In the genomic region with DNA sequence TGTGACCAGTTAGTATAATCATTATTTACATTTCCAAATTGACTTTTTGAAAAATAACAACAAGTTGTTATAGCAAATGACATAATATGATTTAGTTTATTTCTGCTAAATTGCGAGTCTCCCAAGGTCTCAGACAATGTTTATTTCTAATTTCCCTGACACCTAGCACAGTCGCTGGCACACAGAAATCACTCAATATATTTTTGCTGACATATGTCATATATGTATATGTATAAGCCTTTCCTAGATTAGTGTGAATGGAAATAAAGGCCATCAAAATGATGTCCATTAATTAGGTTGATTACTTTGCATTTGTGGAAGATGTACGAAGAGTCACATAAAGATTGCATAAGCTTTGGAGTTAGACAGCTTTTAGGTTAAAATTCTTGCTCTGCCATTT, we compare ENCODE assay signal across 11 cellular contexts.
"Had no signal": no experiment of that assay in that cellular context is flagged by ENCODE, and none has a peak within 500 bp of the region (broad histone marks: within the 10 kb centered on the region; RNA-seq: fewer than 3 reads in every experiment).

No MANE protein-coding gene starts in this region.

- H3K4me2 ChIP-seq: GM23338 had no signal

- FAIRE-seq: H1, H54 had no signal

- H3K9me3 ChIP-seq: HAP-1 had no signal

- H3K4me1 ChIP-seq: HAP-1 had no signal

- ATAC-seq: GM23338, HCT116 had no signal

- DNase-seq: GM23248, GOT3, H7, H9, HCEC 1CT, HFFc6 had no signal

- H3K4me3 ChIP-seq: GM23248, GM23338, HAP-1 had no signal

- H3K36me3 ChIP-seq: HAP-1 had no signal

- H3K27ac ChIP-seq: GM23248 had no signal

- H3K9ac ChIP-seq: GM23248 had no signal

- H2AFZ ChIP-seq: GM23248, GM23338 had no signal
